ENCODE assay signal across 1 cellular context in the genomic region with DNA sequence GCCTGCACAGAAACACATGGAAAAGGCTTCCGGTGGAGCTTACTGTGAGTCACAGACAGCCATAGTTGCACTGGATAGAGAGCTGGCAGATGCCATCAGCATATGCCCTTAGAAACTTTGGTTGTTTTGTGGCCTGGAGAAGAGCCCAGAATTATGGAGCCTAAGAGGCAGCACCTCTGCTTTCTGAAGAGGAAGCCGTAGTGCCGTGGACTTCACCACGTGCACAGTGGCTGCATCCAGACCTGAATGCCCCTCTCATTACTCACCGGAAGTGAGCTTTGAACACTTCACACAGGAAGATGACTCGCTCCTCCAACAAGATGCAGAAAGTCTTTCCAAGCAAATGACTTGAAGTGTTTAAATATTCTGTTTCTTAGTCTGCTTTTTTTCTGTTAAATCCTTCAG.
TF ChIP-seq lines count a peak whose summit lies in the region.

No MANE protein-coding gene starts in this region.

TF ChIP-seq in GM23338, 12 proteins besides CTCF, POLR2A, EP300 and RAD21 (continued from another document):
- TF ChIP-seq ZNF462 (CRISPR knock-in tag; IDR thresholded peaks at IDR 0.05) (no peak), NANOG (IDR thresholded peaks at IDR 0.05; ENCODE audit: borderline replicate concordance) (no peak)
